Comparison of ENCODE assay signal across 11 cellular contexts in genomic region chr19:45972944-45973525, GRCh38. TPM values are rescaled to one million over a fixed set of nuclear protein-coding genes. Genes with fewer than 3 reads are reported as not detected.
DNase-seq lines count a peak whose midpoint lies in the region; ATAC-seq lines count a peak whose summit lies in the region.
"Had no signal": no experiment of that assay in that cellular context is flagged by ENCODE, and none has a peak within 500 bp of the region (broad histone marks: within the 10 kb centered on the region; RNA-seq: fewer than 3 reads in every experiment).

No MANE protein-coding gene starts in this region.

- intact Hi-C loops in activated CD4-positive, alpha-beta T cell treated with anti-CD3 and anti-CD28 coated beads, Interleukin-2, amount 10 ng/mL, durations not matched to agents 24 days and 14 days (cut with micrococcal nuclease) = no loop called here

- no peaks in the 10 kb centered on the region for H3K36me3 Mint-ChIP-seq in activated CD4-positive, alpha-beta T cell treated with anti-CD3 and anti-CD28 coated beads, Interleukin-2, amount 10 ng/mL, durations not matched to agents 24 days and 14 days (ENCODE audit: low read depth)

- no peaks in the 10 kb centered on the region for H3K9me3 Mint-ChIP-seq in activated CD4-positive, alpha-beta T cell treated with anti-CD3 and anti-CD28 coated beads, Interleukin-2, amount 10 ng/mL, durations not matched to agents 24 days and 14 days
- H3K9me3 Mint-ChIP-seq: activated naive CD8-positive, alpha-beta T cell treated with anti-CD3 and anti-CD28 coated beads, Interleukin-2, amount 50 U/mL, for 24 hours had no signal

- no peak for ATAC-seq in GM19455 (IDR thresholded peaks at IDR 0.05; ENCODE audit: unreplicated experiment)

- peaks cover 77% of the 10 kb centered on the region for H3K27me3 Mint-ChIP-seq in activated CD4-positive, alpha-beta T cell treated with anti-CD3 and anti-CD28 coated beads, Interleukin-2, amount 10 ng/mL, durations not matched to agents 24 days and 14 days

- no peak overlapping the region for H3K27ac Mint-ChIP-seq in activated CD4-positive, alpha-beta T cell treated with anti-CD3 and anti-CD28 coated beads, Interleukin-2, amount 10 ng/mL, durations not matched to agents 24 days and 14 days
- H3K27ac Mint-ChIP-seq: activated naive CD8-positive, alpha-beta T cell treated with anti-CD3 and anti-CD28 coated beads, Interleukin-2, amount 50 U/mL, for 24 hours had no signal

- H3K4me3 Mint-ChIP-seq in activated CD4-positive, alpha-beta T cell treated with anti-CD3 and anti-CD28 coated beads, Interleukin-2, amount 10 ng/mL, durations not matched to agents 24 days and 14 days = peak overlapping the region; percentile 30
- H3K4me3 Mint-ChIP-seq: activated naive CD8-positive, alpha-beta T cell treated with anti-CD3 and anti-CD28 coated beads, Interleukin-2, amount 50 U/mL, for 24 hours had no signal

- peak overlapping the region; percentile 48 for H3K27ac ChIP-seq in temporal lobe (ENCODE audit: low read depth, low read length)

- peak; percentile 60 for DNase-seq in activated CD4-positive, alpha-beta T cell treated with anti-CD3 and anti-CD28 coated beads, Interleukin-2, amount 10 ng/mL, durations not matched to agents 24 days and 14 days
- no peak for DNase-seq in activated CD4-positive, alpha-beta T cell treated with anti-CD3 and anti-CD28 coated beads, Interleukin-2, amount 50 U/mL, for 1 hour
- peak; percentile 27 for DNase-seq in astrocyte of the hippocampus (ENCODE audit: low read depth, low spot score)
- peak; percentile 53 for DNase-seq in left kidney (ENCODE audit: low read depth, low spot score)
- DNase-seq in iPS-NIHi7 (ENCODE audit: extremely low spot score) = no peak
- no peak for DNase-seq in NCI-H82 treated with DMSO at 0.1 percent for 48 hours (lab: John Stamatoyannopoulos, UW; ENCODE audit: unreplicated experiment)
- DNase-seq: activated CD4-positive, alpha-beta T cell treated with anti-CD3 and anti-CD28 coated beads for 1 hour; NCI-H2081 treated with DMSO at 0.1 percent for 48 hours had no signal

- peaks cover 20% of the 10 kb centered on the region for H3K4me1 Mint-ChIP-seq in activated CD4-positive, alpha-beta T cell treated with anti-CD3 and anti-CD28 coated beads, Interleukin-2, amount 10 ng/mL, durations not matched to agents 24 days and 14 days

RNA-seq across cellular contexts. Expression of gene NOVA2, which starts 0.6 kb away (rescaled TPM):
- total RNA-seq in activated CD4-positive, alpha-beta T cell treated with anti-CD3 and anti-CD28 coated beads, Interleukin-2, amount 10 ng/mL, durations not matched to agents 24 days and 14 days = not detected in 2 replicates
- total RNA-seq in temporal lobe = 19.7 TPM

RNA-seq across cellular contexts. Expression of gene CCDC61, which starts 22.2 kb away (rescaled TPM):
- 23.1 and 30.1 TPM in 2 replicates for total RNA-seq in activated CD4-positive, alpha-beta T cell treated with anti-CD3 and anti-CD28 coated beads, Interleukin-2, amount 10 ng/mL, durations not matched to agents 24 days and 14 days
- total RNA-seq in temporal lobe = 2.5 TPM

RNA-seq across cellular contexts. Expression of gene PGLYRP1, which starts 49.8 kb away (rescaled TPM):
- total RNA-seq in activated CD4-positive, alpha-beta T cell treated with anti-CD3 and anti-CD28 coated beads, Interleukin-2, amount 10 ng/mL, durations not matched to agents 24 days and 14 days = not detected in 2 replicates
- total RNA-seq in temporal lobe = not detected

RNA-seq across cellular contexts. Expression of gene NANOS2, which starts 58.5 kb away (rescaled TPM):
- total RNA-seq in activated CD4-positive, alpha-beta T cell treated with anti-CD3 and anti-CD28 coated beads, Interleukin-2, amount 10 ng/mL, durations not matched to agents 24 days and 14 days = not detected in 2 replicates
- total RNA-seq in temporal lobe = not detected

Comparison
In these comparisons a context has a peak if more than half of its experiments do, and no peak if none do; other contexts are left out.
1. DNase-seq: peak in activated CD4-positive, alpha-beta T cell treated with anti-CD3 and anti-CD28 coated beads, Interleukin-2, amount 10 ng/mL, durations not matched to agents 24 days and 14 days (single experiment), astrocyte of the hippocampus (single experiment) and left kidney (single experiment); none in activated CD4-positive, alpha-beta T cell treated with anti-CD3 and anti-CD28 coated beads, Interleukin-2, amount 50 U/mL, for 1 hour (single experiment), iPS-NIHi7 (single experiment) and NCI-H82 treated with DMSO at 0.1 percent for 48 hours (single experiment).
2. RNA of gene NOVA2, which starts 0.6 kb away (total RNA-seq): 19.7 TPM in temporal lobe (single experiment); not detected in activated CD4-positive, alpha-beta T cell treated with anti-CD3 and anti-CD28 coated beads, Interleukin-2, amount 10 ng/mL, durations not matched to agents 24 days and 14 days; every median in the first group is over 10 times any median in the second.